1 cellular context compared by ENCODE assay signal in the genomic region with DNA sequence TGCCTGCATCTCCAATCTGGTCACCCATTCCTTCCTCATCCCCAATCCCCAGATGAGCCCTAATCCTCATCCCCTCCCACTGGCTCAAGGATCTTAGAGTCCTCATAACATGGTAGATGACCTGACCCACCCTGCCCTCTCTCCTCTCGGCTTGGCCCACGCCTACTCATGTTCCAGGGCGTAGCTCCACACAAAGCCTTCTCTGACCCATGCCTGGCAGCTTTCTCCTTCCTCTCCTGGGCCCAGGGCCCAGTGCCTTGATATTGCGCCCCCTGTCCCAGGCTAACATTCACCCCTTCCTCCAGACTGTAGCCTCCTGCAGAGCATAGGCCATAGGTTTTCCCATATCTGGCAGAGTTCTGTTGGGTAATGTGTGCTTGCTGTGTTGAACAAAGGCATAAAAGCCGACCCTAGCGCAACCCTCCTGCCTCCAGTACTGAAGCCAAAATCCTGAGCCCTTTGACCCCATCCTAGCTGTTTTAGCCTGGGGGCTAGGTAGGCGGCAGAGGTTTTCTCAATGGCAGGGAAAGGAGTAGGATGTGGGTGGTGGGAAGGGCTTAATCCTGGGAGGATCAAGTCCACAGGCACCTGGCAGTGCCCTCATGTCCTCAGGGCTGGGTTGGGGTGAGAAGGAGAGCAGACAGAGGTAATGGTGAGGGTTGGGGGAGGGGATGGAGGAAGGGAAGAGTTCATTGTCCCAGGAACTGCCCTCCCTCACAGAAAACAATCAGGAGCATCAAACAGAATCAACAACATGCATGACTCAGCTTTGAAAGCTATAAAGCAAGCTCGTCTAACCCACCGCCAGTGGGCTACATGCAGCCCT.
TF ChIP-seq lines count a peak whose summit lies in the region.

No MANE protein-coding gene starts in this region.

TF ChIP-seq in IMR-90, 13 proteins besides CTCF, POLR2A, EP300 and RAD21:
- TF ChIP-seq MAZ (IDR thresholded peaks at IDR 0.05; ENCODE audit: borderline replicate concordance, low read depth, low read length), result peak; percentile 6; the same call in 1 of the 2 replicates
- TF ChIP-seq MAFK (IDR thresholded peaks at IDR 0.05; ENCODE audit: low read depth, low read length), result no peak
TF ChIP-seq in IMR-90: peak in this region for 1.
